In genomic region chr3:12624056-12624455, GRCh38 we compare ENCODE assay signal across 28 cellular contexts. TPM values are rescaled to one million over a fixed set of nuclear protein-coding genes. Genes with fewer than 3 reads are reported as not detected.
DNase-seq lines count a peak whose midpoint lies in the region; ATAC-seq and TF ChIP-seq lines count a peak whose summit lies in the region.
"Had no signal": no experiment of that assay in that cellular context is flagged by ENCODE, and none has a peak within 500 bp of the region (broad histone marks: within the 10 kb centered on the region; RNA-seq: fewer than 3 reads in every experiment).

No MANE protein-coding gene starts in this region.

- H3K36me3 Mint-ChIP-seq in activated CD8-positive, alpha-beta T cell treated with anti-CD3 and anti-CD28 coated beads for 36 hours (ENCODE audit: low read depth) = no peaks in the 10 kb centered on the region
- no peaks in the 10 kb centered on the region for H3K36me3 Mint-ChIP-seq in activated CD8-positive, alpha-beta T cell treated with anti-CD3 and anti-CD28 coated beads, Interleukin-2, amount 10 ng/mL, durations not matched to agents 7 days and 5 days (ENCODE audit: low read depth)
- peaks cover 3% of the 10 kb centered on the region for H3K36me3 Mint-ChIP-seq in CD4-positive, CD25-positive, alpha-beta regulatory T cell
- H3K36me3 Mint-ChIP-seq in chondrocyte (ENCODE audit: low read depth) = no peaks in the 10 kb centered on the region
- no peaks in the 10 kb centered on the region for H3K36me3 Mint-ChIP-seq in activated T-helper 2 cell treated with anti-CD3 and anti-CD28 coated beads, Interferon-gamma antibody, Interleukin-2, Interleukin-4, amounts not matched to agents 10 μg/mL and 5 μg/mL and 100 μg/mL, durations not matched to agents 14 hours and 24 hours and 36 hours (ENCODE audit: low read depth)
- H3K36me3 Mint-ChIP-seq: activated naive CD4-positive, alpha-beta T cell treated with anti-CD3 and anti-CD28 coated beads, Interleukin-2, amount 50 U/mL, for 72 hours had no signal

- CTCF ChIA-PET in activated CD8-positive, alpha-beta T cell treated with anti-CD3 and anti-CD28 coated beads for 36 hours (lab: Charles Lee) = interaction anchor here (1.0 kb wide), 1 partner anchor 9 kb away, joined by 3 read pairs; no protein-coding TSS in a partner anchor
- CTCF ChIA-PET in activated CD8-positive, alpha-beta T cell treated with anti-CD3 and anti-CD28 coated beads, Interleukin-2, amount 10 ng/mL, durations not matched to agents 7 days and 5 days (lab: Charles Lee) = interaction anchor here (0.5 kb wide), 1 partner anchor 65 kb away, joined by 3 read pairs; no protein-coding TSS in a partner anchor

- no peaks in the 10 kb centered on the region for H3K9me3 ChIP-seq in CD4-positive, CD25-positive, alpha-beta regulatory T cell (ENCODE audit: control insufficient read depth in 2 of 2, low read length in 2 of 2)
- H3K9me3 ChIP-seq in neutrophil = no peaks in the 10 kb centered on the region
- H3K9me3 ChIP-seq: upper lobe of left lung had no signal

- peaks cover 29% of the 10 kb centered on the region for H3K4me1 ChIP-seq in CD4-positive, CD25-positive, alpha-beta regulatory T cell (ENCODE audit: control insufficient read depth, insufficient read depth, low read length, poor library complexity, severe bottlenecking)
- peaks cover 41 to 72% of the 10 kb centered on the region in 2 experiments for H3K4me1 ChIP-seq in neutrophil (ENCODE audit: control insufficient read depth in 1 of 2, insufficient read depth in 1 of 2, low read depth in 1 of 2, low read length in 1 of 2)

- H3K9me3 Mint-ChIP-seq in activated CD8-positive, alpha-beta T cell treated with anti-CD3 and anti-CD28 coated beads for 36 hours = no peaks in the 10 kb centered on the region
- no peaks in the 10 kb centered on the region for H3K9me3 Mint-ChIP-seq in activated CD8-positive, alpha-beta T cell treated with anti-CD3 and anti-CD28 coated beads, Interleukin-2, amount 10 ng/mL, durations not matched to agents 7 days and 5 days (ENCODE audit: insufficient read depth)
- no peaks in the 10 kb centered on the region for H3K9me3 Mint-ChIP-seq in CD4-positive, CD25-positive, alpha-beta regulatory T cell
- no peaks in the 10 kb centered on the region for H3K9me3 Mint-ChIP-seq in chondrocyte (ENCODE audit: low read depth)
- no peaks in the 10 kb centered on the region for H3K9me3 Mint-ChIP-seq in activated T-helper 2 cell treated with anti-CD3 and anti-CD28 coated beads, Interferon-gamma antibody, Interleukin-2, Interleukin-4, amounts not matched to agents 10 μg/mL and 5 μg/mL and 100 μg/mL, durations not matched to agents 14 hours and 24 hours and 36 hours
- H3K9me3 Mint-ChIP-seq: activated naive CD4-positive, alpha-beta T cell treated with anti-CD3 and anti-CD28 coated beads, Interleukin-2, amount 50 U/mL, for 72 hours; HFFc6 had no signal

- H3K27ac Mint-ChIP-seq in activated CD8-positive, alpha-beta T cell treated with anti-CD3 and anti-CD28 coated beads for 36 hours = peak overlapping the region; percentile 10
- no peak overlapping the region for H3K27ac Mint-ChIP-seq in activated CD8-positive, alpha-beta T cell treated with anti-CD3 and anti-CD28 coated beads, Interleukin-2, amount 10 ng/mL, durations not matched to agents 7 days and 5 days
- H3K27ac Mint-ChIP-seq in CD4-positive, CD25-positive, alpha-beta regulatory T cell = peak overlapping the region in 2 of 3 donors; percentile 63 to 72
- H3K27ac Mint-ChIP-seq in chondrocyte (ENCODE audit: unreplicated experiment) = peak overlapping the region; percentile 14
- no peak overlapping the region for H3K27ac Mint-ChIP-seq in activated T-helper 2 cell treated with anti-CD3 and anti-CD28 coated beads, Interferon-gamma antibody, Interleukin-2, Interleukin-4, amounts not matched to agents 10 μg/mL and 5 μg/mL and 100 μg/mL, durations not matched to agents 14 hours and 24 hours and 36 hours
- H3K27ac Mint-ChIP-seq: HFFc6 had no signal

- intact Hi-C loops in activated CD8-positive, alpha-beta T cell treated with anti-CD3 and anti-CD28 coated beads for 36 hours (cut with micrococcal nuclease) = no loop called here
- intact Hi-C loops in activated T-helper 2 cell treated with anti-CD3 and anti-CD28 coated beads, Interferon-gamma antibody, Interleukin-2, Interleukin-4, amounts not matched to agents 10 μg/mL and 5 μg/mL and 100 μg/mL, durations not matched to agents 14 hours and 24 hours and 36 hours (cut with micrococcal nuclease) = no loop called here

- H3K4me1 Mint-ChIP-seq in activated CD8-positive, alpha-beta T cell treated with anti-CD3 and anti-CD28 coated beads for 36 hours (ENCODE audit: low read depth) = peaks cover 57% of the 10 kb centered on the region
- H3K4me1 Mint-ChIP-seq in activated CD8-positive, alpha-beta T cell treated with anti-CD3 and anti-CD28 coated beads, Interleukin-2, amount 10 ng/mL, durations not matched to agents 7 days and 5 days (ENCODE audit: low read depth) = peaks cover 36% of the 10 kb centered on the region
- H3K4me1 Mint-ChIP-seq in CD4-positive, CD25-positive, alpha-beta regulatory T cell = peaks cover 35 to 74% (median 50%) of the 10 kb centered on the region in 4 donors
- H3K4me1 Mint-ChIP-seq in chondrocyte (ENCODE audit: low read depth) = peaks cover 53% of the 10 kb centered on the region
- peaks cover 35% of the 10 kb centered on the region for H3K4me1 Mint-ChIP-seq in activated T-helper 2 cell treated with anti-CD3 and anti-CD28 coated beads, Interferon-gamma antibody, Interleukin-2, Interleukin-4, amounts not matched to agents 10 μg/mL and 5 μg/mL and 100 μg/mL, durations not matched to agents 14 hours and 24 hours and 36 hours (ENCODE audit: low read depth)

- H3K27ac ChIP-seq in CD4-positive, CD25-positive, alpha-beta regulatory T cell (ENCODE audit: insufficient read depth, low read length, poor library complexity, severe bottlenecking) = no peak overlapping the region
- peak overlapping the region; percentile 79 for H3K27ac ChIP-seq in neutrophil
- H3K27ac ChIP-seq: upper lobe of left lung, WERI-Rb-1 had no signal

- H3K4me3 Mint-ChIP-seq in activated CD8-positive, alpha-beta T cell treated with anti-CD3 and anti-CD28 coated beads for 36 hours = no peak overlapping the region
- no peak overlapping the region for H3K4me3 Mint-ChIP-seq in activated CD8-positive, alpha-beta T cell treated with anti-CD3 and anti-CD28 coated beads, Interleukin-2, amount 10 ng/mL, durations not matched to agents 7 days and 5 days
- H3K4me3 Mint-ChIP-seq in CD4-positive, CD25-positive, alpha-beta regulatory T cell = peak overlapping the region in 1 of 4 donors; percentile 32
- H3K4me3 Mint-ChIP-seq in chondrocyte (ENCODE audit: unreplicated experiment) = no peak overlapping the region
- no peak overlapping the region for H3K4me3 Mint-ChIP-seq in activated T-helper 2 cell treated with anti-CD3 and anti-CD28 coated beads, Interferon-gamma antibody, Interleukin-2, Interleukin-4, amounts not matched to agents 10 μg/mL and 5 μg/mL and 100 μg/mL, durations not matched to agents 14 hours and 24 hours and 36 hours (ENCODE audit: low read depth)
- H3K4me3 Mint-ChIP-seq: HFFc6 had no signal

- H3K27me3 Mint-ChIP-seq in activated CD8-positive, alpha-beta T cell treated with anti-CD3 and anti-CD28 coated beads for 36 hours = no peaks in the 10 kb centered on the region
- no peaks in the 10 kb centered on the region for H3K27me3 Mint-ChIP-seq in activated CD8-positive, alpha-beta T cell treated with anti-CD3 and anti-CD28 coated beads, Interleukin-2, amount 10 ng/mL, durations not matched to agents 7 days and 5 days (ENCODE audit: low read depth)
- no peaks in the 10 kb centered on the region for H3K27me3 Mint-ChIP-seq in CD4-positive, CD25-positive, alpha-beta regulatory T cell
- H3K27me3 Mint-ChIP-seq in chondrocyte (ENCODE audit: low read depth) = no peaks in the 10 kb centered on the region
- no peaks in the 10 kb centered on the region for H3K27me3 Mint-ChIP-seq in activated T-helper 2 cell treated with anti-CD3 and anti-CD28 coated beads, Interferon-gamma antibody, Interleukin-2, Interleukin-4, amounts not matched to agents 10 μg/mL and 5 μg/mL and 100 μg/mL, durations not matched to agents 14 hours and 24 hours and 36 hours (ENCODE audit: low read depth)

- TF ChIP-seq CTCF in activated CD8-positive, alpha-beta T cell treated with anti-CD3 and anti-CD28 coated beads for 36 hours (IDR thresholded peaks at IDR 0.05) = no peak
- TF ChIP-seq CTCF in chondrocyte (IDR thresholded peaks at IDR 0.05) (no peak), neutrophil (IDR thresholded peaks at IDR 0.05) (no peak)

- H3K4me3 ChIP-seq in CD4-positive, CD25-positive, alpha-beta regulatory T cell (ENCODE audit: low read depth, low read length) = peak overlapping the region; percentile 7
- no peak overlapping the region for H3K4me3 ChIP-seq in neutrophil (ENCODE audit: low read depth in 1 of 2, low read length in 1 of 2)
- H3K4me3 ChIP-seq: upper lobe of left lung had no signal

- no peaks in the 10 kb centered on the region for H3K36me3 ChIP-seq in CD4-positive, CD25-positive, alpha-beta regulatory T cell (ENCODE audit: control insufficient read depth, insufficient read depth, low read length)
- H3K36me3 ChIP-seq in neutrophil = peaks cover 5% of the 10 kb centered on the region

- no peak for ATAC-seq in activated CD8-positive, alpha-beta T cell treated with anti-CD3 and anti-CD28 coated beads for 36 hours
- no peak for ATAC-seq in activated CD8-positive, alpha-beta T cell treated with anti-CD3 and anti-CD28 coated beads, Interleukin-2, amount 10 ng/mL, durations not matched to agents 7 days and 5 days
- no peak for ATAC-seq in CD4-positive, CD25-positive, alpha-beta regulatory T cell (ENCODE audit: low read depth in 2 of 2)
- ATAC-seq: activated naive CD4-positive, alpha-beta T cell treated with anti-CD3 and anti-CD28 coated beads, Interleukin-2, amount 50 U/mL, for 72 hours; Panc1 had no signal

- H3K27me3 ChIP-seq in CD4-positive, CD25-positive, alpha-beta regulatory T cell (ENCODE audit: control insufficient read depth, insufficient read depth, low read length) = no peaks in the 10 kb centered on the region
- H3K27me3 ChIP-seq in neutrophil = no peaks in the 10 kb centered on the region
- H3K27me3 ChIP-seq: upper lobe of left lung had no signal

- no peak for DNase-seq in activated CD8-positive, alpha-beta T cell treated with anti-CD3 and anti-CD28 coated beads for 36 hours
- DNase-seq in activated CD8-positive, alpha-beta T cell treated with anti-CD3 and anti-CD28 coated beads, Interleukin-2, amount 10 ng/mL, durations not matched to agents 7 days and 5 days = no peak
- DNase-seq in CD4-positive, CD25-positive, alpha-beta regulatory T cell = no peak
- DNase-seq in chondrocyte (ENCODE audit: low spot score) (no peak), occipital lobe (lab: John Stamatoyannopoulos, UW) (no peak), HK-2 (ENCODE audit: unreplicated experiment) (no peak)
- DNase-seq in activated T-helper 2 cell treated with anti-CD3 and anti-CD28 coated beads, Interferon-gamma antibody, Interleukin-2, Interleukin-4, amounts not matched to agents 10 μg/mL and 5 μg/mL and 100 μg/mL, durations not matched to agents 14 hours and 24 hours and 36 hours (ENCODE audit: low spot score) = no peak
- DNase-seq: activated CD4-positive, alpha-beta T cell treated with anti-CD3 and anti-CD28 coated beads, Interleukin-2, amount 50 U/mL, for 1 hour; aorta; effector CD8-positive, alpha-beta T cell; GOT3; HFFc6; Kasumi-1; mesenchymal stem cell; NCI-H1436 treated with DMSO at 0.1 percent for 48 hours; NCI-H2081 treated with DMSO at 0.1 percent for 48 hours; NCI-H345; NCI-H748 treated with DMSO at 0.1 percent for 48 hours; nucleus accumbens; SHP77 treated with DMSO at 0.1 percent for 48 hours; stimulated activated CD4-positive, alpha-beta T cell treated with anti-CD3 and anti-CD28 coated beads, Interleukin-15, amount 100 ng/mL, for 24 hours; stimulated activated CD4-positive, alpha-beta T cell treated with anti-CD3 and anti-CD28 coated beads, Interleukin-4, amount 100 ng/mL, for 4 hours; substantia nigra; upper lobe of left lung; WERI-Rb-1 had no signal

- POLR2A ChIA-PET in activated CD8-positive, alpha-beta T cell treated with anti-CD3 and anti-CD28 coated beads for 36 hours (lab: Charles Lee) = no interaction called here
- POLR2A ChIA-PET in activated CD8-positive, alpha-beta T cell treated with anti-CD3 and anti-CD28 coated beads, Interleukin-2, amount 10 ng/mL, durations not matched to agents 7 days and 5 days (lab: Charles Lee) = no interaction called here

RNA-seq across cellular contexts. Expression of gene RAF1, which starts 39.9 kb away (rescaled TPM):
- total RNA-seq in activated CD8-positive, alpha-beta T cell treated with anti-CD3 and anti-CD28 coated beads for 36 hours = 10 to 100 TPM; 71.1 to 74.9 TPM
- 10 to 100 TPM; 86.5 to 91.6 TPM for total RNA-seq in activated CD8-positive, alpha-beta T cell treated with anti-CD3 and anti-CD28 coated beads, Interleukin-2, amount 10 ng/mL, durations not matched to agents 7 days and 5 days
- 133 TPM for total RNA-seq in CD4-positive, CD25-positive, alpha-beta regulatory T cell
- polyA plus RNA-seq in CD4-positive, CD25-positive, alpha-beta regulatory T cell = 10 to 100 TPM; 54.1 to 73.5 (median 66.3) TPM
- total RNA-seq in chondrocyte (80.7 to 97.9 TPM (median 85.0 TPM) in 3 replicates), occipital lobe (216 TPM)
- total RNA-seq in activated T-helper 2 cell treated with anti-CD3 and anti-CD28 coated beads, Interferon-gamma antibody, Interleukin-2, Interleukin-4, amounts not matched to agents 10 μg/mL and 5 μg/mL and 100 μg/mL, durations not matched to agents 14 hours and 24 hours and 36 hours = 85.1 and 89.7 TPM in 2 replicates

Comparison
In these comparisons a context has a peak if more than half of its experiments do, and no peak if none do; other contexts are left out.
1. H3K27ac Mint-ChIP-seq: peak in activated CD8-positive, alpha-beta T cell treated with anti-CD3 and anti-CD28 coated beads for 36 hours (single experiment), CD4-positive, CD25-positive, alpha-beta regulatory T cell (2 of 3) and chondrocyte (single experiment); none in activated CD8-positive, alpha-beta T cell treated with anti-CD3 and anti-CD28 coated beads, Interleukin-2, amount 10 ng/mL, durations not matched to agents 7 days and 5 days (single experiment) and activated T-helper 2 cell treated with anti-CD3 and anti-CD28 coated beads, Interferon-gamma antibody, Interleukin-2, Interleukin-4, amounts not matched to agents 10 μg/mL and 5 μg/mL and 100 μg/mL, durations not matched to agents 14 hours and 24 hours and 36 hours (single experiment).